In the genomic region with DNA sequence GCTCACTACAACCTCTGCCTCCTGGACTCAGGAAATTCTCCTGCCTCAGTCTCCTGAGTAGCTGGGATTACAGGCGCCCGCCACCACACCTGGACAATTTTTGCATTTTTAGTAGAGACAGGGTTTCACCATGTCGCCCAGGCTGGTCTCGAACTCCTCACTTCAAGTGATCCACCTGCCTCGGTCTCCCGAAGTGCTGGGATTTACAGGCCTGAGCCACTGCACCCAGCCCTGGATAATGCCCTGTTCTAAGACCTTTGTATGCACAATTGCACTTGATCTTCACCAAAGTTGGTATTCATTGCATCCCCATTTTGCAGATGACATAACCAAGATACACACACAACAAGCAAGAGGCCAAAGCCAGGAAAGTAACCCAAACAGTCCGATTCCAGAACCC, we compare ENCODE assay signal across 18 cellular contexts.
DNase-seq lines count a peak whose midpoint lies in the region; ATAC-seq and TF ChIP-seq lines count a peak whose summit lies in the region.
"Had no signal": no experiment of that assay in that cellular context is flagged by ENCODE, and none has a peak within 500 bp of the region (broad histone marks: within the 10 kb centered on the region; RNA-seq: fewer than 3 reads in every experiment).

No MANE protein-coding gene starts in this region.

- H3K36me3 ChIP-seq in brain microvascular endothelial cell (replicated peaks) = no peaks in the 10 kb centered on the region
- H3K36me3 ChIP-seq: BE2C had no signal

- in situ Hi-C loops in brain microvascular endothelial cell (cut with HindIII; ENCODE audit: low pct_ligation_motif_present, low sequenced_read_pairs) = no loop called here

- intact Hi-C loops in posterior vena cava (cut with DNase I) = no loop called here

- no peaks in the 10 kb centered on the region for H3K27me3 ChIP-seq in brain microvascular endothelial cell (replicated peaks)

- ATAC-seq in GM21447 (IDR thresholded peaks at IDR 0.05; ENCODE audit: unreplicated experiment) = no peak
- ATAC-seq: HCT116 had no signal

- peak; percentile 2 for DNase-seq in activated effector memory CD4-positive, alpha-beta T cell treated with anti-CD3 and anti-CD28 coated beads, Interleukin-2, amount 50 U/mL, for 16 hours
- no peak for DNase-seq in activated effector memory CD4-positive, alpha-beta T cell treated with Interleukin-2 at 50 U/mL for 16 hours
- DNase-seq in posterior vena cava (ENCODE audit: low spot score) = peak; percentile 35
- no peak for DNase-seq in retina
- DNase-seq in brain microvascular endothelial cell = no peak
- DNase-seq: ACHN; BE2C; C1 segment of cervical spinal cord; CD4-positive, CD25-positive, alpha-beta regulatory T cell; CD8-positive, alpha-beta memory T cell; COR-L47; GOT3; H7; HFFc6 had no signal

- H3K27ac ChIP-seq in VCaP (peak overlapping the region; percentile 79), brain microvascular endothelial cell (no peak overlapping the region)
- H3K27ac ChIP-seq: HL-60 had no signal

- no peak for TF ChIP-seq CTCF in VCaP (conservative IDR thresholded peaks at IDR 0.05)
- no peak for TF ChIP-seq CTCF in brain microvascular endothelial cell (IDR thresholded peaks at IDR 0.05; ENCODE audit: low read depth, low read length, missing control alignments)

- no peak overlapping the region for H3K4me3 ChIP-seq in brain microvascular endothelial cell (ENCODE audit: low read depth, low read length)

Comparison
In these comparisons a context has a peak if more than half of its experiments do, and no peak if none do; other contexts are left out.
1. DNase-seq: peak in activated effector memory CD4-positive, alpha-beta T cell treated with anti-CD3 and anti-CD28 coated beads, Interleukin-2, amount 50 U/mL, for 16 hours (single experiment) and posterior vena cava (single experiment); none in activated effector memory CD4-positive, alpha-beta T cell treated with Interleukin-2 at 50 U/mL for 16 hours (single experiment), retina (single experiment) and brain microvascular endothelial cell (single experiment).